Comparison of ENCODE assay signal across 15 cellular contexts in the genomic region with DNA sequence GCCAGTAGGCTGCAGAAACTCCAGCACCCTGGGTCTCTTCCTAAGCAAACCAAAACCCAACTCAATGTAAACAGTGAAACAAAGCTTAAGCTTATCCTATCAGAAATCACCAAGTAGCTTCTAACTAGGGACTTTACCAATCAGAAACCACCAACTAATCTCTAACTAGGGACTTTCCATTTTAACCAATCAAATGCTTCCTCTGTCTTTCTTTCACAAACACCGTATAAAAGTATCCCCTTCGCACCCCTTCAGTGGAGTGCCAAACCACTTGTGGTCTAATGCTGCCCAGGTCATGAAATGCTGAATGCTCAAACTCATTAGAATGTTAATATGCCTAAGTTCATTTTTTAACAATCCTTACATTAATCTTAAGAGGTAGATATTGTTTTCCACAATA.
A peak's percentile ranks its signal among the peaks of the same experiment; 100 is the strongest.
DNase-seq lines count a peak whose midpoint lies in the region; ATAC-seq and TF ChIP-seq lines count a peak whose summit lies in the region.
"Had no signal": no experiment of that assay in that cellular context is flagged by ENCODE, and none has a peak within 500 bp of the region (broad histone marks: within the 10 kb centered on the region; RNA-seq: fewer than 3 reads in every experiment).

No MANE protein-coding gene starts in this region.

- POLR2A ChIA-PET in PC-3 (lab: Charles Lee; ENCODE audit: unreplicated experiment): interaction anchor here (0.6 kb wide), 1 partner anchor 403 kb away, joined by 3 read pairs; no protein-coding TSS in a partner anchor

- H3K4me1 ChIP-seq in PC-3 (ENCODE audit: insufficient read depth, low read length): peaks cover 35% of the 10 kb centered on the region
- H3K4me1 ChIP-seq: gastroesophageal sphincter had no signal

- no TSS peak for BruUV-seq in PC-3 (replicated peaks; lab: Mats Ljungman, UMichigan)

- TF ChIP-seq CTCF in GM12865 (IDR thresholded peaks at IDR 0.05; ENCODE audit: insufficient read depth, low read depth, low read length, missing control alignments) (no peak), PC-3 (conservative IDR thresholded peaks at IDR 0.05; ENCODE audit: low read depth, low read length) (no peak)

- no peak overlapping the region for H3K4me3 Mint-ChIP-seq in activated naive CD8-positive, alpha-beta T cell treated with anti-CD3 and anti-CD28 coated beads for 36 hours

- no peak overlapping the region for H3K9ac ChIP-seq in PC-3 (ENCODE audit: low read length)

- H3K4me3 ChIP-seq in GM12865 (ENCODE audit: low read depth, low read length): no peak overlapping the region
- no peak overlapping the region for H3K4me3 ChIP-seq in PC-3 (ENCODE audit: low read length)
- H3K4me3 ChIP-seq: gastroesophageal sphincter, ovary, smooth muscle cell had no signal

- H3K27ac ChIP-seq in PC-3 (ENCODE audit: low read length): no peak overlapping the region
- H3K27ac ChIP-seq: gastroesophageal sphincter, ovary had no signal

- H3K27ac Mint-ChIP-seq in activated naive CD8-positive, alpha-beta T cell treated with anti-CD3 and anti-CD28 coated beads for 36 hours: peak overlapping the region; percentile 44

- no peaks in the 10 kb centered on the region for H3K36me3 ChIP-seq in PC-3 (ENCODE audit: low read depth, low read length)
- H3K36me3 ChIP-seq: gastroesophageal sphincter, ovary had no signal

- H4K20me1 ChIP-seq in PC-3 (ENCODE audit: low read length): no peaks in the 10 kb centered on the region

- peak; percentile 55 for DNase-seq in GM12865 (ENCODE audit: low read depth)
- DNase-seq in activated naive CD8-positive, alpha-beta T cell treated with anti-CD3 and anti-CD28 coated beads for 36 hours: no peak
- no peak for DNase-seq in PC-3
- no peak for DNase-seq in NCI-H146 treated with DMSO at 0.1 percent for 48 hours (lab: John Stamatoyannopoulos, UW; ENCODE audit: unreplicated experiment)
- DNase-seq in NCI-H226: no peak
- DNase-seq in NCI-H1092 (lab: John Stamatoyannopoulos, UW): no peak
- DNase-seq: islet precursor cell, NCI-H146, NCI-H526 treated with DMSO at 0.1 percent for 48 hours, ovary, RPMI8226 had no signal

- H3K79me2 ChIP-seq in PC-3 (ENCODE audit: low read length): no peaks in the 10 kb centered on the region

- H2AFZ ChIP-seq in PC-3 (ENCODE audit: low read length): no peak overlapping the region

- peaks cover 35% of the 10 kb centered on the region for H3K4me1 Mint-ChIP-seq in activated naive CD8-positive, alpha-beta T cell treated with anti-CD3 and anti-CD28 coated beads for 36 hours

- no peaks in the 10 kb centered on the region for H3F3A ChIP-seq in PC-3 (ENCODE audit: low read length, unreplicated experiment)

- peaks cover 8% of the 10 kb centered on the region for H3K9me3 Mint-ChIP-seq in activated naive CD8-positive, alpha-beta T cell treated with anti-CD3 and anti-CD28 coated beads for 36 hours

- no peaks in the 10 kb centered on the region for H3K27me3 ChIP-seq in PC-3 (ENCODE audit: low read length)
- H3K27me3 ChIP-seq: gastroesophageal sphincter, ovary had no signal

- peak; percentile 50 for ATAC-seq in GM19452 (IDR thresholded peaks at IDR 0.05; ENCODE audit: unreplicated experiment)
- peak; percentile 56 for ATAC-seq in HG02981 (IDR thresholded peaks at IDR 0.05; ENCODE audit: unreplicated experiment)
- no peak for ATAC-seq in PC-3
- ATAC-seq: gastroesophageal sphincter had no signal

- no peaks in the 10 kb centered on the region for H3K27me3 Mint-ChIP-seq in activated naive CD8-positive, alpha-beta T cell treated with anti-CD3 and anti-CD28 coated beads for 36 hours

- peaks cover 11% of the 10 kb centered on the region for H3K36me3 Mint-ChIP-seq in activated naive CD8-positive, alpha-beta T cell treated with anti-CD3 and anti-CD28 coated beads for 36 hours

- no peaks in the 10 kb centered on the region for H3K9me3 ChIP-seq in PC-3 (ENCODE audit: low read length)
- H3K9me3 ChIP-seq: gastroesophageal sphincter, ovary had no signal

- intact Hi-C loops in PC-3 (cut with micrococcal nuclease): no loop called here

- H3K4me2 ChIP-seq in PC-3 (ENCODE audit: low read length): no peak overlapping the region
- H3K4me2 ChIP-seq: smooth muscle cell had no signal

- CTCF ChIA-PET in PC-3 (lab: Charles Lee): no interaction called here

- no peaks in the 10 kb centered on the region for H3K9me2 ChIP-seq in PC-3 (replicated peaks; ENCODE audit: low read length)
